Comparison of ENCODE assay signal across 21 cellular contexts in the genomic region with DNA sequence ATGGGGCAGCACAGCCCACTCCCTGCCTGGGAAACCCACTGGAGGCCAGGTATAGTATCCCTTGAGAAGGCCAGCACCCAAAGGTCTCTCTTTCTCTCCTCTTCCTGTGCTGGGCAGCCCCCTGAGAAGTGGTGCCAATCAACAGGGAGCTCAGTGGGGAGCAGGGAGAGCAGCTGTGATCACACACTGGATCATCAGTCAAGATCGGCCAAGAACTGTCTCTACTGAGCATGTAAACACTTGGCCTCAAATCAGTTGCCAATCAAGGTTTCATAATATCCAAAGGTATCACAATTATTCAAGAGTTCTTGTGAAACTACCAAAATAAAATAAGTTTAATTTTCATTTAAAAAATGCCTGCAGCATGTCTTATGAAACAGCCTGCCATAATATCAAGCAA. TPM values are rescaled to one million over a fixed set of nuclear protein-coding genes. Genes with fewer than 3 reads are reported as not detected.
DNase-seq lines count a peak whose midpoint lies in the region; ATAC-seq, FAIRE-seq and TF ChIP-seq lines count a peak whose summit lies in the region.
"Had no signal": no experiment of that assay in that cellular context is flagged by ENCODE, and none has a peak within 500 bp of the region (broad histone marks: within the 10 kb centered on the region; RNA-seq: fewer than 3 reads in every experiment).

No MANE protein-coding gene starts in this region.

- FAIRE-seq in K562 (lab: Jason Lieb, UNC): peak; percentile 19
- FAIRE-seq: H54, HTR-8/SVneo had no signal

- CTCF ChIA-PET in K562 (lab: Yijun Ruan, JAX; ENCODE audit: low intra/inter-chr PET ratio): no interaction called here

- no peak for TF ChIP-seq EP300 in K562 (IDR thresholded peaks at IDR 0.05; ENCODE audit: low read length)

- TF ChIP-seq RAD21 in K562 (CRISPR knock-in tag; conservative IDR thresholded peaks at IDR 0.05 in 1 of 2, IDR thresholded peaks at IDR 0.05 in 1 of 2): no peak

- POLR2A ChIA-PET in K562 (lab: Yijun Ruan, JAX): interaction anchor here (0.7 to 2.7 kb wide), 2 partner anchors 12 to 24 kb away, joined by 3 to 14 read pairs; no protein-coding TSS in a partner anchor

- H3K4me2 ChIP-seq in K562 (ENCODE audit: insufficient read depth, low read length): no peak overlapping the region
- H3K4me2 ChIP-seq: BLaER1, GM23338 had no signal

- H3K9ac ChIP-seq in K562 (ENCODE audit: insufficient read depth in 1 of 2, low read depth in 2 of 2, low read length in 2 of 2): no peak overlapping the region
- H3K9ac ChIP-seq: BLaER1 had no signal

- TF ChIP-seq POLR2A in K562 (conservative IDR thresholded peaks at IDR 0.05) (no peak), gastrocnemius medialis (IDR thresholded peaks at IDR 0.05) (no peak)

- no peak for DNase-seq in cardiac muscle cell (ENCODE audit: low read depth in 1 of 2, low spot score in 1 of 2)
- no peak for DNase-seq in right cardiac atrium
- DNase-seq in K562 (ENCODE audit: extremely low read depth in 1 of 4, low spot score in 3 of 4): no peak
- DNase-seq in gastrocnemius medialis: no peak
- DNase-seq in DMS153 (lab: John Stamatoyannopoulos, UW): no peak
- DNase-seq in D341Med (ENCODE audit: low spot score): no peak
- no peak for DNase-seq in left colon
- DNase-seq: 8988T; CD4-positive, alpha-beta memory T cell; DMS 273 treated with DMSO at 0.1 percent for 48 hours; DMS79; GDM1 had no signal

- peaks cover 46% of the 10 kb centered on the region for H3K79me2 ChIP-seq in K562 (ENCODE audit: control insufficient read depth, insufficient read depth, low read length)

- TF ChIP-seq CTCF in cardiac muscle cell (IDR thresholded peaks at IDR 0.05; ENCODE audit: low read depth, low read length) (no peak), K562 (IDR thresholded peaks at IDR 0.05 in 2 of 3, conservative IDR thresholded peaks at IDR 0.05 in 1 of 3; ENCODE audit: insufficient read depth in 2 of 3, low read depth in 1 of 3, low read length in 3 of 3) (no peak), gastrocnemius medialis (IDR thresholded peaks at IDR 0.05 in 4 of 5, conservative IDR thresholded peaks at IDR 0.05 in 1 of 5) (no peak)

- no peak overlapping the region for H3K4me3 ChIP-seq in cardiac muscle cell
- no peak overlapping the region for H3K4me3 ChIP-seq in right cardiac atrium (ENCODE audit: low read length)
- H3K4me3 ChIP-seq in K562: no peak overlapping the region
- no peak overlapping the region for H3K4me3 ChIP-seq in gastrocnemius medialis
- H3K4me3 ChIP-seq: BLaER1, GM23338 had no signal

- no peak overlapping the region for H2AFZ ChIP-seq in K562 (ENCODE audit: low read depth, low read length)
- H2AFZ ChIP-seq: GM23338 had no signal

- H3K9me1 ChIP-seq in K562 (ENCODE audit: control insufficient read depth, insufficient read depth, low read length): no peaks in the 10 kb centered on the region

- ATAC-seq in right cardiac atrium (no peak), K562 (no peak), gastrocnemius medialis (peak in 1 of 2 donors; percentile 29), left colon (no peak)
- ATAC-seq: HCT116 had no signal

- no TSS peak for BruUV-seq in K562 (replicated peaks; lab: Mats Ljungman, UMichigan)

- H3K36me3 ChIP-seq in cardiac muscle cell (peaks cover 21% of the 10 kb centered on the region), K562 (ENCODE audit: control insufficient read depth, insufficient read depth, low read length) (peaks cover 94% of the 10 kb centered on the region), gastrocnemius medialis (peaks cover 0 to 16% of the 10 kb centered on the region in 2 donors)

- 0% methylated on average over 1 of the region's 1 CpG for WGBS in right cardiac atrium
- 56% methylated on average over 1 of the region's 1 CpG for WGBS in K562 (ENCODE audit: insufficient coverage, low coverage, missing lambda C conversion rate)

- intact Hi-C loops in right cardiac atrium (cut with DNase I): no loop called here
- intact Hi-C loops in K562 (cut with micrococcal nuclease): no loop called here
- intact Hi-C loops in gastrocnemius medialis (cut with DNase I; ENCODE audit: low total_unique reads): loop anchor here (5.0 kb wide), 1 partner anchor 129 kb away; no protein-coding TSS in a partner anchor
- intact Hi-C loops in left colon (cut with DNase I, micrococcal nuclease): no loop called here

- peak overlapping the region; percentile 17 for H3K27ac ChIP-seq in cardiac muscle cell
- no peak overlapping the region for H3K27ac ChIP-seq in right cardiac atrium (ENCODE audit: low read length)
- H3K27ac ChIP-seq in K562 (ENCODE audit: extremely low read depth, low read depth, low read length): no peak overlapping the region
- H3K27ac ChIP-seq in gastrocnemius medialis: peak overlapping the region; percentile 88 to 100 (median 95)
- H3K27ac ChIP-seq: BLaER1 had no signal

- H4K20me1 ChIP-seq in K562 (replicated peaks; ENCODE audit: control insufficient read depth, insufficient read depth, low read length): peaks cover 4% of the 10 kb centered on the region; the same call in 1 of the 2 replicates

- in situ Hi-C loops in K562 (cut with MboI): no loop called here
- in situ Hi-C loops in gastrocnemius medialis (cut with MboI; ENCODE audit: low sequenced_read_pairs in 4 of 4): loop anchor here in 1 of 4 donors (25.0 kb wide), 1 partner anchor 129 kb away; a partner anchor contains a TSS

- peaks cover 4% of the 10 kb centered on the region for H3K4me1 ChIP-seq in cardiac muscle cell (ENCODE audit: low read depth)
- peaks cover 20% of the 10 kb centered on the region for H3K4me1 ChIP-seq in right cardiac atrium (ENCODE audit: control insufficient read depth, insufficient read depth, low read length)
- peaks cover 0 to 3% of the 10 kb centered on the region in 2 experiments; a peak in 2 of 5 replicates for H3K4me1 ChIP-seq in K562 (replicated peaks in 1 of 2; ENCODE audit: control insufficient read depth in 2 of 2, insufficient read depth in 2 of 2, low read length in 2 of 2)
- H3K4me1 ChIP-seq in gastrocnemius medialis: peaks cover 90 to 94% of the 10 kb centered on the region in 2 donors
- H3K4me1 ChIP-seq: BLaER1 had no signal

- no peaks in the 10 kb centered on the region for H3K27me3 ChIP-seq in cardiac muscle cell
- H3K27me3 ChIP-seq in right cardiac atrium (ENCODE audit: control insufficient read depth, insufficient read depth): no peaks in the 10 kb centered on the region
- H3K27me3 ChIP-seq in K562 (ENCODE audit: control insufficient read depth in 2 of 2, insufficient read depth in 2 of 2, low read length in 2 of 2): no peaks in the 10 kb centered on the region
- H3K27me3 ChIP-seq in gastrocnemius medialis: no peaks in the 10 kb centered on the region
- H3K27me3 ChIP-seq: BLaER1 had no signal

- no peaks in the 10 kb centered on the region for H3K9me3 ChIP-seq in cardiac muscle cell (ENCODE audit: low read depth)
- no peaks in the 10 kb centered on the region for H3K9me3 ChIP-seq in right cardiac atrium (ENCODE audit: control insufficient read depth, low read length)
- no peaks in the 10 kb centered on the region for H3K9me3 ChIP-seq in K562 (replicated peaks; ENCODE audit: control insufficient read depth, insufficient read depth, low read depth, low read length)
- H3K9me3 ChIP-seq in gastrocnemius medialis: no peaks in the 10 kb centered on the region
- H3K9me3 ChIP-seq: BLaER1 had no signal

RNA-seq across cellular contexts. Expression of a gene that starts 18.8 kb away (rescaled TPM):
- total RNA-seq in cardiac muscle cell (66.4 and 78.8 TPM in 2 replicates), right cardiac atrium (10 to 100 TPM; 31.0 to 38.1 (median 36.6) TPM), K562 (2014; rRNA removed) (166 and 199 TPM in 2 replicates), K562 (2014; rRNA removed; fragmentation: Illumina TruSeq; extraction: Trizol) (97.5 and 126 TPM in 2 replicates), K562 (2015; rRNA removed; fragmentation: Illumina TruSeq; extraction: Trizol) (130 and 136 TPM in 2 replicates), K562 (2021) (143 and 149 TPM in 2 replicates), gastrocnemius medialis (100 to 1,000 TPM; 100 to 180 (median 152) TPM), left colon (10 to 100 TPM; 47.5 to 63.1 TPM)
- polyA plus RNA-seq in cardiac muscle cell (130 and 165 TPM in 2 replicates), right cardiac atrium (44.7 TPM), K562 (2011; rRNA removed) (145 and 165 TPM in 2 replicates), K562 (2014; fragmentation: Illumina TruSeq; extraction: Trizol) (134 and 163 TPM in 2 replicates), K562 (2014; fragmentation: Nextera tagmentation; extraction: Ambion mirVana) (100 to 1,000 TPM; 414 to 424 TPM), K562 (2014; rRNA removed) (195 and 240 TPM in 2 replicates)
- 39.2 and 66.5 TPM in 2 replicates for total RNA-seq in K562 (2011; cell fraction: chromatin; rRNA removed; ENCODE audit: low replicate concordance)
- total RNA-seq in K562 (2011; cell fraction: nucleolus; rRNA removed): 54.2 and 60.8 TPM in 2 replicates
- total RNA-seq in K562 (2011; cell fraction: nucleoplasm; rRNA removed): 55.7 and 67.6 TPM in 2 replicates
- polyA plus RNA-seq in K562 (2011; cell fraction: cytosol; rRNA removed): 149 and 217 TPM in 2 replicates
- 68.7 and 82.6 TPM in 2 replicates for polyA plus RNA-seq in K562 (2011; cell fraction: nucleus; rRNA removed)
- 102 and 171 TPM in 2 replicates for polyA plus RNA-seq in K562 (2012)
- polyA minus RNA-seq in K562 (2011; rRNA and poly(A)+ RNA removed): 39.8 and 41.8 TPM in 2 replicates
- polyA minus RNA-seq in K562 (2011; cell fraction: cytosol; rRNA and poly(A)+ RNA removed): 38.6 and 39.1 TPM in 2 replicates
- 15.3 and 25.4 TPM in 2 replicates for polyA minus RNA-seq in K562 (2011; cell fraction: nucleus; rRNA and poly(A)+ RNA removed)

RNA-seq across cellular contexts. Expression of a gene that starts 18.9 kb away (rescaled TPM):
- total RNA-seq in cardiac muscle cell (52.4 and 57.3 TPM in 2 replicates), right cardiac atrium (10 to 100 TPM; 41.4 to 44.8 (median 43.4) TPM), K562 (2014; rRNA removed) (12.6 and 22.5 TPM in 2 replicates), K562 (2014; rRNA removed; fragmentation: Illumina TruSeq; extraction: Trizol) (10.8 and 14.4 TPM in 2 replicates), K562 (2015; rRNA removed; fragmentation: Illumina TruSeq; extraction: Trizol) (14.0 and 14.3 TPM in 2 replicates), K562 (2021) (39.2 and 39.4 TPM in 2 replicates), gastrocnemius medialis (10 to 100 TPM; 27.2 to 71.9 (median 43.7) TPM), left colon (100 to 1,000 TPM in 1 of 2 donors, 10 to 100 TPM in 1; 99.7 to 102 TPM)
- polyA plus RNA-seq in cardiac muscle cell (51.7 and 54.2 TPM in 2 replicates), right cardiac atrium (27.7 TPM), K562 (2011; rRNA removed) (37.0 and 59.6 TPM in 2 replicates), K562 (2014; fragmentation: Illumina TruSeq; extraction: Trizol) (32.5 and 35.7 TPM in 2 replicates), K562 (2014; fragmentation: Nextera tagmentation; extraction: Ambion mirVana) (under 1 TPM; 0.14 to 0.17 TPM), K562 (2014; rRNA removed) (26.8 and 31.0 TPM in 2 replicates)
- 125 and 274 TPM in 2 replicates for total RNA-seq in K562 (2011; cell fraction: chromatin; rRNA removed; ENCODE audit: low replicate concordance)
- total RNA-seq in K562 (2011; cell fraction: nucleolus; rRNA removed): 162 and 166 TPM in 2 replicates
- total RNA-seq in K562 (2011; cell fraction: nucleoplasm; rRNA removed): 160 TPM in 2 replicates
- 69.9 and 86.4 TPM in 2 replicates for polyA plus RNA-seq in K562 (2011; cell fraction: cytosol; rRNA removed)
- polyA plus RNA-seq in K562 (2011; cell fraction: nucleus; rRNA removed): 128 and 148 TPM in 2 replicates
- polyA plus RNA-seq in K562 (2012): 27.9 and 28.7 TPM in 2 replicates
- polyA minus RNA-seq in K562 (2011; rRNA and poly(A)+ RNA removed): 52.7 and 68.9 TPM in 2 replicates
- 35.2 and 46.9 TPM in 2 replicates for polyA minus RNA-seq in K562 (2011; cell fraction: cytosol; rRNA and poly(A)+ RNA removed)
- 25.6 and 33.4 TPM in 2 replicates for polyA minus RNA-seq in K562 (2011; cell fraction: nucleus; rRNA and poly(A)+ RNA removed)

RNA-seq across cellular contexts. Expression of a gene that starts 50.1 kb away (rescaled TPM):
- total RNA-seq in cardiac muscle cell: not detected in 2 replicates
- polyA plus RNA-seq in cardiac muscle cell: not detected in 2 replicates
- total RNA-seq in right cardiac atrium: under 1 TPM in 1 of 4 donors, not detected in 3; 0.38 TPM
- polyA plus RNA-seq in right cardiac atrium: 0.27 TPM
- 2.2 and 4.6 TPM in 2 replicates for total RNA-seq in K562 (2011; cell fraction: chromatin; rRNA removed; ENCODE audit: low replicate concordance)
- 1.8 and 2.5 TPM in 2 replicates for total RNA-seq in K562 (2011; cell fraction: nucleolus; rRNA removed)
- total RNA-seq in K562 (2011; cell fraction: nucleoplasm; rRNA removed): 1.6 and 1.9 TPM in 2 replicates
- total RNA-seq in K562 (2014; rRNA removed): 0.20 and 0.41 TPM in 2 replicates
- total RNA-seq in K562 (2014; rRNA removed; fragmentation: Illumina TruSeq; extraction: Trizol): 0.13 and 0.18 TPM in 2 replicates
- total RNA-seq in K562 (2015; rRNA removed; fragmentation: Illumina TruSeq; extraction: Trizol): 0.07 and 0.11 TPM in 2 replicates
- 0.07 and 0.18 TPM in 2 replicates for total RNA-seq in K562 (2021)
- 0.30 and 0.46 TPM in 2 replicates for polyA plus RNA-seq in K562 (2011; rRNA removed)
- 0.15 and 0.57 TPM in 2 replicates for polyA plus RNA-seq in K562 (2011; cell fraction: cytosol; rRNA removed)
- polyA plus RNA-seq in K562 (2011; cell fraction: nucleus; rRNA removed): 3.4 and 5.7 TPM in 2 replicates
- polyA plus RNA-seq in K562 (2012): 0.35 and 1.5 TPM in 2 replicates
- 0.15 and 0.19 TPM in 2 replicates for polyA plus RNA-seq in K562 (2014; fragmentation: Illumina TruSeq; extraction: Trizol)
- under 1 TPM in 1 of 2 experiments, not detected in 1; 0.03 TPM for polyA plus RNA-seq in K562 (2014; fragmentation: Nextera tagmentation; extraction: Ambion mirVana)
- polyA plus RNA-seq in K562 (2014; rRNA removed): 0.04 and 0.61 TPM in 2 replicates
- polyA minus RNA-seq in K562 (2011; rRNA and poly(A)+ RNA removed): 0.24 and 0.25 TPM in 2 replicates
- polyA minus RNA-seq in K562 (2011; cell fraction: cytosol; rRNA and poly(A)+ RNA removed): 0.48 TPM in 1 of 2 replicates, not detected in the other
- 0.67 and 0.81 TPM in 2 replicates for polyA minus RNA-seq in K562 (2011; cell fraction: nucleus; rRNA and poly(A)+ RNA removed)
- total RNA-seq in gastrocnemius medialis: under 1 TPM in 1 of 4 donors, not detected in 3; 0.42 TPM
- 1 to 10 TPM in 1 of 2 donors, under 1 TPM in 1; 0.70 to 3.0 TPM for total RNA-seq in left colon
- total RNA-seq: A673; CD4-positive, alpha-beta memory T cell; Daoy had no signal
- polyA plus RNA-seq: CD14-positive monocyte; CD4-positive, alpha-beta memory T cell; IgD-negative memory B cell had no signal

Comparison
In these comparisons a context has a peak if more than half of its experiments do, and no peak if none do; other contexts are left out.
1. H3K27ac ChIP-seq: peak in cardiac muscle cell (single experiment) and gastrocnemius medialis (4 of 4); none in right cardiac atrium (single experiment) and K562 (single experiment).